ENCODE assay signal across 21 cellular contexts in the genomic region with DNA sequence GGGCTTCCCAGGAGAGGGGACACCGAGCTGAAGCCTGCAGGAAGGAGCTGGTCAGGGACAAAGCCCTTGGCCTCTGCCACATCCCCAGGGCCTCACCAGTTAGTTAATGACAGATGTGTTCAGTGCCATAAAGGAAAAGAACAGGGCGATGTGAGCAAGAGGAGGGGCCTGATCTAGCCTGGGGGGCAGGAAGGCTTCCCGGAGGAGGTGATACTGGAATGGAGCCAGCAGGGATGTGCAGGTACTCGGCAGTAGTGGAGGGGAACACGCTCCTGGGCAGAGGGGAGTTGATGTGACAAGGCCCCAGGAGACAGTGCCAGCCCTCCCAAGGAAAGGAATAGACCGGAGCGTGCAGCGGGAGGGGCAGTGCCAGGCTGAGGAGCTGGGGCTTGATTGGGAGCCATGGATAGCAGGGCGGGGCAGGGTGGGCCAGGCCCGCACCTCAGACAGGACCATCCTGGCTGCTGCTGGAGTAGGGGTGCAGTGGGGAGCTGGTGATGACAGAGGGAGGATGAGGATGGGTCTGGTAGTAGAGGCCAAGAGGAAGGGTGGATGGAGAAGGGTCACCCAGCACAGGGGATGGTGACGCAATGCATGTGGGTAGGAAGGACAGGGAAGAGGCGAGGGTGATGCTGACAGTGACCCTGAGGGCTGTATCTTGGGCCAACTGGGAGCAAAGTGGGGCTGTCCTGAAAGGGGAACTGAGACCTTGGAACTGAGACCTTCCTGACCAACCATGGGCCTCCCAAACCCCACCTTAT. TPM values are rescaled to one million over a fixed set of nuclear protein-coding genes. Genes with fewer than 3 reads are reported as not detected.
DNase-seq lines count a peak whose midpoint lies in the region; ATAC-seq and TF ChIP-seq lines count a peak whose summit lies in the region.
"Had no signal": no experiment of that assay in that cellular context is flagged by ENCODE, and none has a peak within 500 bp of the region (broad histone marks: within the 10 kb centered on the region; RNA-seq: fewer than 3 reads in every experiment).

No MANE protein-coding gene starts in this region.

- DNase-seq in AML-193 (lab: John Stamatoyannopoulos, UW) (peak; percentile 3 to 14), Calu3 (no peak), RWPE1 (ENCODE audit: low spot score) (no peak), islet precursor cell (peak; percentile 50), foreskin keratinocyte (no peak), T1000 (lab: John Stamatoyannopoulos, UW) (no peak), esophagus muscularis mucosa (ENCODE audit: extremely low spot score) (no peak)
- DNase-seq: BE2C; CD8-positive, alpha-beta T cell; DMS79; NCI-H1436; NCI-H2081 treated with DMSO at 0.1 percent for 48 hours; NCI-H510A treated with DMSO at 0.1 percent for 48 hours; NCI-H82; PC-3; T-cell had no signal

- CTCF ChIA-PET in Calu3 (lab: Charles Lee) (interaction anchor here (0.6 kb wide), 1 partner anchor 71 kb away, joined by 7 read pairs; no protein-coding TSS in a partner anchor), RWPE1 (lab: Yijun Ruan, JAX) (interaction anchor here (0.5 to 1.6 kb wide), 2 partner anchors 64 to 654 kb away, joined by 4 to 7 read pairs; no protein-coding TSS in a partner anchor)

- H3K27ac Mint-ChIP-seq in Calu3 (ENCODE audit: unreplicated experiment): peak overlapping the region; percentile 80
- H3K27ac Mint-ChIP-seq: CD8-positive, alpha-beta T cell; GM23338; T-cell had no signal

- no peak for TF ChIP-seq POLR2A in esophagus muscularis mucosa (IDR thresholded peaks at IDR 0.05; ENCODE audit: low read depth)

- H3K4me3 Mint-ChIP-seq in Calu3 (ENCODE audit: low read depth, unreplicated experiment): no peak overlapping the region
- H3K4me3 Mint-ChIP-seq: CD8-positive, alpha-beta T cell; GM23338; T-cell had no signal

- no peaks in the 10 kb centered on the region for H3K9me3 ChIP-seq in esophagus muscularis mucosa
- H3K9me3 ChIP-seq: BE2C had no signal

- H3K4me1 ChIP-seq in foreskin keratinocyte: no peaks in the 10 kb centered on the region
- peaks cover 0 to 3% (median 0%) of the 10 kb centered on the region in 4 donors for H3K4me1 ChIP-seq in esophagus muscularis mucosa
- H3K4me1 ChIP-seq: BE2C had no signal

- peaks cover 4% of the 10 kb centered on the region for H3K9me3 Mint-ChIP-seq in Calu3 (ENCODE audit: low read depth, unreplicated experiment)
- H3K9me3 Mint-ChIP-seq: CD8-positive, alpha-beta T cell; GM23338; T-cell had no signal

- WGBS in esophagus muscularis mucosa: 94% methylated on average over 12 of the region's 12 CpGs

- peaks cover 27% of the 10 kb centered on the region for H3K4me1 Mint-ChIP-seq in Calu3 (ENCODE audit: low read depth, unreplicated experiment)
- H3K4me1 Mint-ChIP-seq: GM23338 had no signal

- TF ChIP-seq CTCF in Calu3 (IDR thresholded peaks at IDR 0.05; ENCODE audit: unreplicated experiment) (no peak), RWPE1 (conservative IDR thresholded peaks at IDR 0.05; ENCODE audit: low read depth) (no peak), foreskin keratinocyte (conservative IDR thresholded peaks at IDR 0.05) (no peak), esophagus muscularis mucosa (IDR thresholded peaks at IDR 0.05) (no peak)

- no peak overlapping the region for H3K4me3 ChIP-seq in esophagus muscularis mucosa
- H3K4me3 ChIP-seq: GM23338 had no signal

- peaks cover 13 to 55% (median 43%) of the 10 kb centered on the region in 4 donors for H3K36me3 ChIP-seq in esophagus muscularis mucosa
- H3K36me3 ChIP-seq: BE2C had no signal

- POLR2A ChIA-PET in RWPE1 (lab: Yijun Ruan, JAX; ENCODE audit: low non-redundant PET): no interaction called here

- H3K27me3 ChIP-seq in foreskin keratinocyte (no peaks in the 10 kb centered on the region), esophagus muscularis mucosa (no peaks in the 10 kb centered on the region)
- H3K27me3 ChIP-seq: BE2C had no signal

- H3K36me3 Mint-ChIP-seq in Calu3 (ENCODE audit: insufficient read depth, unreplicated experiment): peaks cover 71% of the 10 kb centered on the region

- no TSS peak for BruUV-seq in Calu3 (replicated peaks; lab: Mats Ljungman, UMichigan)

- H3K27me3 Mint-ChIP-seq in Calu3 (ENCODE audit: unreplicated experiment): no peaks in the 10 kb centered on the region
- H3K27me3 Mint-ChIP-seq: T-cell had no signal

- intact Hi-C loops in Calu3 (cut with micrococcal nuclease; ENCODE audit: unreplicated experiment): no loop called here
- intact Hi-C loops in esophagus muscularis mucosa (cut with DNase I): no loop called here

- ATAC-seq in HG02610 (IDR thresholded peaks at IDR 0.05; ENCODE audit: unreplicated experiment): no peak
- ATAC-seq in foreskin keratinocyte: no peak
- ATAC-seq: CD8-positive, alpha-beta T cell; GM23338; PC-3; T-cell had no signal

- peak overlapping the region; percentile 99 for H3K27ac ChIP-seq in RWPE1
- no peak overlapping the region for H3K27ac ChIP-seq in foreskin keratinocyte
- H3K27ac ChIP-seq in esophagus muscularis mucosa (replicated peaks in 1 of 4): no peak overlapping the region

- TF ChIP-seq EP300 in esophagus muscularis mucosa (IDR thresholded peaks at IDR 0.05): no peak

RNA-seq across cellular contexts. Expression of a gene that starts 4.1 kb away (rescaled TPM):
- total RNA-seq in Calu3 (2022) (189 and 234 TPM in 2 replicates), foreskin keratinocyte (513 and 634 TPM in 2 replicates), esophagus muscularis mucosa (1 to 10 TPM; 7.8 to 8.6 (median 8.1) TPM)
- polyA plus RNA-seq in foreskin keratinocyte: 1,054 and 1,152 TPM in 2 replicates
- total RNA-seq: CD8-positive, alpha-beta T cell; G401; LHCN-M2; SK-MEL-5 had no signal

RNA-seq across cellular contexts. Expression of a gene that starts 7.6 kb away (rescaled TPM):
- total RNA-seq in Calu3 (2022): 45.0 and 45.4 TPM in 2 replicates
- total RNA-seq in foreskin keratinocyte: 60.1 and 72.7 TPM in 2 replicates
- 90.2 and 115 TPM in 2 replicates for polyA plus RNA-seq in foreskin keratinocyte
- total RNA-seq in esophagus muscularis mucosa: 10 to 100 TPM; 10.8 to 26.5 (median 21.5) TPM

RNA-seq across cellular contexts. Expression of a gene that starts 11.5 kb away (rescaled TPM):
- total RNA-seq in Calu3 (2022) (3.6 and 4.2 TPM in 2 replicates), foreskin keratinocyte (19.5 and 22.6 TPM in 2 replicates), esophagus muscularis mucosa (10 to 100 TPM in 1 of 4 donors, 1 to 10 TPM in 3; 2.3 to 13.0 (median 4.2) TPM)
- polyA plus RNA-seq in foreskin keratinocyte: 22.0 and 27.1 TPM in 2 replicates

RNA-seq across cellular contexts. Expression of a gene that starts 27.4 kb away (rescaled TPM):
- 9.7 and 11.9 TPM in 2 replicates for total RNA-seq in Calu3 (2022)
- total RNA-seq in foreskin keratinocyte: 0.63 and 1.4 TPM in 2 replicates
- polyA plus RNA-seq in foreskin keratinocyte: 0.64 and 0.71 TPM in 2 replicates
- 1 to 10 TPM; 2.3 to 6.6 (median 3.4) TPM for total RNA-seq in esophagus muscularis mucosa

RNA-seq across cellular contexts. Expression of a gene that starts 43.8 kb away (rescaled TPM):
- 1,023 and 1,082 TPM in 2 replicates for total RNA-seq in Calu3 (2022)
- total RNA-seq in foreskin keratinocyte: 419 and 453 TPM in 2 replicates
- polyA plus RNA-seq in foreskin keratinocyte: 616 and 683 TPM in 2 replicates
- total RNA-seq in esophagus muscularis mucosa: 10 to 100 TPM in 3 of 4 donors, 1 to 10 TPM in 1; 5.0 to 13.4 (median 11.4) TPM
- total RNA-seq: SK-MEL-5 had no signal

Comparison
In these comparisons a context has a peak if more than half of its experiments do, and no peak if none do; other contexts are left out.
1. DNase-seq: peak in AML-193 (2 of 2) and islet precursor cell (single experiment); none in Calu3 (single experiment), RWPE1 (single experiment), foreskin keratinocyte (0 of 2), T1000 (single experiment) and esophagus muscularis mucosa (single experiment).
2. RNA of a gene that starts 4.1 kb away (total RNA-seq): 513 to 634 TPM in foreskin keratinocyte and 189 to 234 TPM in Calu3; 7.8 to 8.6 TPM in esophagus muscularis mucosa; every median in the first group is over 10 times any median in the second.